Comparison of ENCODE assay signal across 34 cellular contexts in genomic region chr2:146365041-146365440, GRCh38.
"Had no signal": no experiment of that assay in that cellular context is flagged by ENCODE, and none has a peak within 500 bp of the region (broad histone marks: within the 10 kb centered on the region; RNA-seq: fewer than 3 reads in every experiment).

No MANE protein-coding gene starts in this region.

- H3K4me3 ChIP-seq: MG63 had no signal

- H3K9me3 ChIP-seq: MG63 had no signal

- H3K36me3 ChIP-seq: MG63 had no signal

- H3K27ac ChIP-seq: KMS-11 had no signal

- DNase-seq: Karpas-422, Kasumi-1, MG63, MM.1S, MV-4-11, NCI-H1048, NCI-H1092, NCI-H1092 treated with DMSO at 0.1 percent for 48 hours, NCI-H1105, NCI-H1105 treated with DMSO at 0.1 percent for 48 hours, NCI-H1417, NCI-H1417 treated with DMSO at 0.1 percent for 48 hours, NCI-H1436, NCI-H1436 treated with DMSO at 0.1 percent for 48 hours, NCI-H146, NCI-H1694, NCI-H1694 treated with DMSO at 0.1 percent for 48 hours, NCI-H187, NCI-H187 treated with DMSO at 0.1 percent for 48 hours, NCI-H1930, NCI-H2029, NCI-H2029 treated with DMSO at 0.1 percent for 48 hours, NCI-H2081, NCI-H2081 treated with DMSO at 0.1 percent for 48 hours, NCI-H2107, NCI-H2171, NCI-H2171 treated with DMSO at 0.1 percent for 48 hours, NCI-H2227 treated with DMSO at 0.1 percent for 48 hours, NCI-H345, NCI-H446, NCI-H446 treated with DMSO at 0.1 percent for 48 hours, NCI-H510A, NCI-H510A treated with DMSO at 0.1 percent for 48 hours had no signal

- H3K27me3 ChIP-seq: MG63 had no signal
